In the genomic region with DNA sequence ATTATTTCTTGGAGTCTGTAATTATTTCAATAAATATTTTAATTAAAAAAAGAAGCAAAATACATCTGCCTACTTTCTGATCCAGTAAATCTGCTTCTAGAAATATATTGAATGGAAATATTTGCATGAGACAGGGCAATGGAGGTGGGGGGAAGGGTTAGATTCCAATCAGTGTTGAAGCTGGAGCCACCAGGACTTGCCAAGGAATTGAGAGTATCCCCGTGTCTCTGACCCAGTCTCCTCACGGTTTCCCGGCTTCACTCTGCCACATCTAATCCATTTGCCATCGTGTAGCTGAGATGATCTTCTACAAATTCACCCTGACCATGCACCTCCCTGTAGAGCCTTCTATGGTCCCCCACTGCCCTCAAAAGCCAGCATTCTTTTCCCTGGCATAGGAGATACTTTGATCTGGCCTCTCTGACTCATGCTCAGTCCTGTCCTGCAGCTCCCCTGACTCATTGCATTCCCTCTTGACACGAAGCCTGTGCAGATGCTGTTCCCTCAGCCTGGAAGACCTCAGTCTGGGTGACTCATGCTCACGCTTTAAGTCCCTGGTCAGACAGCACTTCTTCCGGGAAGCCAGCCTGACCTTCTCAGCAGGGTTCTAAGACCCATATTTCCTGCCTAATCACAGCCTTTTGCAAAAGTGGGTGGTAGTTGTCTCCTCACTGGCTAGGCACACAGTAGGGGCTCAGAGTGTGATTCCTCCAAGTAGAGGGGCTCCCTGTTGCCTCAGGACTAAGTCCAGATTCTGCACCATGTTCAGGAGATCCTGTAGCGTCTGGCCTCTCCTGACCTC, we compare ENCODE assay signal across 9 cellular contexts. TPM values are rescaled to one million over a fixed set of nuclear protein-coding genes. Genes with fewer than 3 reads are reported as not detected.
DNase-seq lines count a peak whose midpoint lies in the region; ATAC-seq and TF ChIP-seq lines count a peak whose summit lies in the region.
"Had no signal": no experiment of that assay in that cellular context is flagged by ENCODE, and none has a peak within 500 bp of the region (broad histone marks: within the 10 kb centered on the region; RNA-seq: fewer than 3 reads in every experiment).

No MANE protein-coding gene starts in this region.

- intact Hi-C loops in body of pancreas (cut with DNase I) = no loop called here

- TF ChIP-seq POLR2A in body of pancreas (IDR thresholded peaks at IDR 0.05) = no peak

- peak overlapping the region; percentile 57 for H2BK120ac ChIP-seq in trophoblast cell (ENCODE audit: insufficient read depth, low read length, poor library complexity)

- no peak overlapping the region for H3K27ac ChIP-seq in endodermal cell (ENCODE audit: low read depth, low read length)
- peak overlapping the region; percentile 37 for H3K27ac ChIP-seq in trophoblast cell (ENCODE audit: low read depth, low read length)
- no peak overlapping the region for H3K27ac ChIP-seq in body of pancreas

- H4K8ac ChIP-seq in trophoblast cell (ENCODE audit: low read depth, low read length) = peak overlapping the region; percentile 18

- H3K4me3 ChIP-seq in endodermal cell (ENCODE audit: low read length) (no peak overlapping the region), trophoblast cell (ENCODE audit: low read depth, low read length) (no peak overlapping the region), body of pancreas (no peak overlapping the region)

- H3K9me3 ChIP-seq in endodermal cell (ENCODE audit: control insufficient read depth, low read length) (peaks cover 15% of the 10 kb centered on the region), trophoblast cell (ENCODE audit: insufficient read depth, low read depth, low read length) (no peaks in the 10 kb centered on the region), body of pancreas (peaks cover 0 to 3% (median 0%) of the 10 kb centered on the region in 3 donors)

- DNase-seq in GM03348 (ENCODE audit: low spot score) (peak; percentile 76), NCI-H69 (lab: John Stamatoyannopoulos, UW) (peak; percentile 42), endodermal cell (peak; percentile 55), trophoblast cell (peak; percentile 96), body of pancreas (no peak)
- DNase-seq: stimulated activated CD4-positive, alpha-beta T cell treated with anti-CD3 and anti-CD28 coated beads, Interleukin-12 subunit alpha, Interleukin-12 subunit beta, amount 100 ng/mL, for 4 hours had no signal

- H3K36me3 ChIP-seq in endodermal cell (ENCODE audit: control insufficient read depth, insufficient read depth, low read length) (no peaks in the 10 kb centered on the region), trophoblast cell (ENCODE audit: control insufficient read depth in 1 of 2, insufficient read depth in 2 of 2, low read length in 2 of 2) (no peaks in the 10 kb centered on the region), body of pancreas (replicated peaks in 1 of 2; ENCODE audit: insufficient read depth in 1 of 2, low read depth in 2 of 2) (no peaks in the 10 kb centered on the region)

- no peak overlapping the region for H3K23ac ChIP-seq in trophoblast cell (ENCODE audit: low read length)

- H2BK5ac ChIP-seq in trophoblast cell (ENCODE audit: low read depth, low read length, poor library complexity) = peak overlapping the region; percentile 13

- no peaks in the 10 kb centered on the region for H3K4me1 Mint-ChIP-seq in endodermal cell

- H2AK5ac ChIP-seq in trophoblast cell (ENCODE audit: low read length) = no peak overlapping the region

- no peaks in the 10 kb centered on the region for H3K36me3 Mint-ChIP-seq in endodermal cell (ENCODE audit: low read depth)

- peak overlapping the region; percentile 15 for H2BK12ac ChIP-seq in trophoblast cell (ENCODE audit: low read length)

- no peak overlapping the region for H3K18ac ChIP-seq in trophoblast cell (ENCODE audit: low read length)

- no peaks in the 10 kb centered on the region for H3K4me1 ChIP-seq in endodermal cell (ENCODE audit: control insufficient read depth, insufficient read depth, low read length)
- H3K4me1 ChIP-seq in trophoblast cell (ENCODE audit: control insufficient read depth in 1 of 2, insufficient read depth in 2 of 2, low read length in 2 of 2) = peaks cover 23 to 24% of the 10 kb centered on the region in 2 experiments
- H3K4me1 ChIP-seq in body of pancreas = no peaks in the 10 kb centered on the region

- H3K79me1 ChIP-seq in trophoblast cell (ENCODE audit: low read length) = peaks cover 22% of the 10 kb centered on the region

- H3K4me2 ChIP-seq in trophoblast cell (ENCODE audit: low read length) = no peak overlapping the region

- H3K4me3 Mint-ChIP-seq in endodermal cell = no peak overlapping the region

- ATAC-seq in HG02571 (IDR thresholded peaks at IDR 0.05; ENCODE audit: unreplicated experiment) (no peak), body of pancreas (no peak), GM21526 (IDR thresholded peaks at IDR 0.05; ENCODE audit: low FRiP score, unreplicated experiment) (no peak)

- no peak overlapping the region for H2AFZ ChIP-seq in trophoblast cell (ENCODE audit: insufficient read depth, low read length, poor library complexity)

- H3K9ac ChIP-seq in endodermal cell (ENCODE audit: extremely low read depth, low read length, poor library complexity, severe bottlenecking) (no peak overlapping the region), trophoblast cell (ENCODE audit: low read length) (no peak overlapping the region)

- 74 to 78% methylated on average over 8 of the region's 8 CpGs for WGBS in endodermal cell (ENCODE audit: insufficient coverage in 1 of 2, insufficient read length in 1 of 2), 2 experiments
- WGBS in trophoblast cell (ENCODE audit: extremely low coverage, insufficient coverage, insufficient read length) = no CpG with 5 or more reads among the region's 8 CpGs
- 58 to 69% methylated on average over 8 of the region's 8 CpGs for WGBS in body of pancreas, 2 donors

- H3K4ac ChIP-seq in trophoblast cell (ENCODE audit: low read depth, low read length) = no peak overlapping the region

- no peak overlapping the region for H3K14ac ChIP-seq in trophoblast cell (ENCODE audit: low read length)

- peaks cover 29% of the 10 kb centered on the region for H3K9me3 Mint-ChIP-seq in endodermal cell

- H4K91ac ChIP-seq in trophoblast cell (ENCODE audit: low read depth, low read length) = peak overlapping the region; percentile 50

- H3K27ac Mint-ChIP-seq in endodermal cell = no peak overlapping the region
- H3K27ac Mint-ChIP-seq: activated T-helper 2 cell treated with anti-CD3 and anti-CD28 coated beads, Interferon-gamma antibody, Interleukin-2, Interleukin-4, amounts not matched to agents 10 μg/mL and 5 μg/mL and 100 μg/mL, durations not matched to agents 14 hours and 24 hours and 36 hours had no signal

- H3K27me3 ChIP-seq in endodermal cell (ENCODE audit: control insufficient read depth, insufficient read depth, low read length, poor library complexity, severe bottlenecking) (no peaks in the 10 kb centered on the region), trophoblast cell (ENCODE audit: insufficient read depth, low read length) (no peaks in the 10 kb centered on the region), body of pancreas (no peaks in the 10 kb centered on the region)

- TF ChIP-seq CTCF in endodermal cell (conservative IDR thresholded peaks at IDR 0.05) = no peak
- no peak for TF ChIP-seq CTCF in body of pancreas (IDR thresholded peaks at IDR 0.05)

- no peaks in the 10 kb centered on the region for H3K79me2 ChIP-seq in trophoblast cell (ENCODE audit: control insufficient read depth, insufficient read depth, low read length, poor library complexity)

- peaks cover 15% of the 10 kb centered on the region for H3K27me3 Mint-ChIP-seq in endodermal cell (ENCODE audit: insufficient read depth)

- no peak overlapping the region for H4K12ac ChIP-seq in trophoblast cell (ENCODE audit: low read depth, low read length)

RNA-seq across cellular contexts. Expression of a gene that starts 23.0 kb away (rescaled TPM):
- total RNA-seq in endodermal cell (100 to 1,000 TPM; 181 to 185 TPM), body of pancreas (10 to 100 TPM; 47.5 to 57.7 TPM)
- polyA plus RNA-seq in endodermal cell (2013, experiment 1 of 2) = 175 TPM
- 171 TPM for polyA plus RNA-seq in endodermal cell (2013, experiment 2 of 2)
- 243 and 249 TPM in 2 replicates for polyA plus RNA-seq in trophoblast cell (2013)

RNA-seq across cellular contexts. Expression of a gene that starts 50.8 kb away (rescaled TPM):
- total RNA-seq in endodermal cell = 100 to 1,000 TPM in 1 of 2 donors, 10 to 100 TPM in 1; 90.9 to 117 TPM
- 65.2 TPM for polyA plus RNA-seq in endodermal cell (2013, experiment 1 of 2)
- polyA plus RNA-seq in endodermal cell (2013, experiment 2 of 2) = 61.3 TPM
- 60.7 and 62.9 TPM in 2 replicates for polyA plus RNA-seq in trophoblast cell (2013)
- 10 to 100 TPM; 23.1 to 33.7 TPM for total RNA-seq in body of pancreas

Comparison
In these comparisons a context has a peak if more than half of its experiments do, and no peak if none do; other contexts are left out.
1. DNase-seq: peak in GM03348 (single experiment), NCI-H69 (single experiment), endodermal cell (single experiment) and trophoblast cell (2 of 2); none in body of pancreas (0 of 4).